10 cellular contexts compared by ENCODE assay signal in the genomic region with DNA sequence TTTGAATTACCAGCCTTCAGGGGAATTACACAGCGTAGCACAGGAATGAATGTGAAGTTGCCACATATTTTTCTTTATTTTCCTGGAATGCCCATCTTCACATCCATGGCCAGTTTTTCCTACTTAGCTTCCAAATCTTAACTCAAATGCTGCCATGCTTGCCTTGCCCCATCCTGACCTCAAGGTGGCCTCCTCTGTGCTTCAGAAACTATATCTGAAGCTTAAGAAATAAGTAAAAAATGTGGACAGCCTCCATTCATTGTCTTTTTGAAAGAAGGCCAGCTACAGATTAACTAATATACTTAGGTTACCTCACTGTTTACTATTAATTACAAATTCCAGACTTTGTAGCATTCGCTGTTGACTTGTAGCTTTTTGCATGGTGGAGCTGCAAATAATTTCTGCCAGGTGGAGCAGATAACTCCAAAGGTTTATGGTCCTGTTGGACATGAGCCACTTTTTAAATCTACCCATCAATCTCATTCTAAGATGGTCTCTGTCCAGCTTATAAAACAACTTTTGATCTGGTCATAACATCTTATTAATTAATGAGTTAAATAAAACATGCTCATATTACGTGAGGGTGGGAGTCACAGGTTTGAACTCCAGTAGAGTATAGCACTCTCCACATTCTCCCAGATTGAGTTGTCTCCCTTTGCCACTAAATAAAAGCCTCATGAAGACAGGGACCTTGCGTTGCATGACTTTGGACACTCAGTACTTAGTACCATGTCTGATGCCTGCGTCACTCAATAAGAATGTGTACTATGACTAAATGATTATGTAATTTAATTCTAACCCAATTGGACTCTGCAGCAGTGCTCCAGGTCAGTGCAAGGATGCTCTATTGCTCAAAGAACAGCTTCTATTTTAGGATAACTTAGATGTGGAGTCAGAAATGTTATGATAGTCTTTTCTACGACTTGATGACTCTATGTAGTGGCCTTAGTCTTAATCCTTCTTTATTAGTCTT.
DNase-seq lines count a peak whose midpoint lies in the region; ATAC-seq and TF ChIP-seq lines count a peak whose summit lies in the region.
"Had no signal": no experiment of that assay in that cellular context is flagged by ENCODE, and none has a peak within 500 bp of the region (broad histone marks: within the 10 kb centered on the region; RNA-seq: fewer than 3 reads in every experiment).

No MANE protein-coding gene starts in this region.

- ATAC-seq in HG03139 (IDR thresholded peaks at IDR 0.05; ENCODE audit: unreplicated experiment), result no peak
- no peak for ATAC-seq in activated T-cell treated with anti-CD3 and anti-CD28 coated beads, Interleukin-2, amount 50 U/mL, for 72 hours (replicated peaks in 1 of 2)

- H3K79me2 ChIP-seq in MM.1S (ENCODE audit: low read length), result no peaks in the 10 kb centered on the region

- H3K9me2 ChIP-seq in MM.1S (replicated peaks; ENCODE audit: insufficient read depth, low read length), result no peaks in the 10 kb centered on the region

- H3K36me3 Mint-ChIP-seq in neural crest cell (ENCODE audit: low read depth), result no peaks in the 10 kb centered on the region
- H3K36me3 Mint-ChIP-seq in activated naive CD8-positive, alpha-beta T cell treated with anti-CD3 and anti-CD28 coated beads for 36 hours, result no peaks in the 10 kb centered on the region
- H3K36me3 Mint-ChIP-seq in activated T-cell treated with anti-CD3 and anti-CD28 coated beads, Interleukin-2, amount 50 U/mL, for 72 hours (ENCODE audit: insufficient read depth in 2 of 2), result no peaks in the 10 kb centered on the region

- no peaks in the 10 kb centered on the region for H4K20me1 ChIP-seq in MM.1S (ENCODE audit: insufficient read depth, low read length)

- DNase-seq in MM.1S (no peak), cerebellar cortex (ENCODE audit: low spot score) (peak; percentile 46), neural crest cell (ENCODE audit: low read depth, low spot score) (no peak), GM19238 (ENCODE audit: insufficient read length, low spot score) (no peak)
- no peak for DNase-seq in activated naive CD8-positive, alpha-beta T cell treated with anti-CD3 and anti-CD28 coated beads for 36 hours
- DNase-seq in activated T-cell treated with anti-CD3 and anti-CD28 coated beads, Interleukin-2, amount 50 U/mL, for 72 hours, result no peak
- DNase-seq: NCI-H1417 treated with DMSO at 0.1 percent for 48 hours had no signal

- no peaks in the 10 kb centered on the region for H3F3A ChIP-seq in MM.1S (ENCODE audit: insufficient read depth, low read length)

- no peak overlapping the region for H3K27ac Mint-ChIP-seq in neural crest cell (ENCODE audit: unreplicated experiment)
- no peak overlapping the region for H3K27ac Mint-ChIP-seq in activated naive CD8-positive, alpha-beta T cell treated with anti-CD3 and anti-CD28 coated beads for 36 hours
- no peak overlapping the region for H3K27ac Mint-ChIP-seq in activated T-cell treated with anti-CD3 and anti-CD28 coated beads, Interleukin-2, amount 50 U/mL, for 72 hours
- H3K27ac Mint-ChIP-seq: activated T-helper 2 cell treated with anti-CD3 and anti-CD28 coated beads, Interferon-gamma antibody, Interleukin-2, Interleukin-4, amounts not matched to agents 10 μg/mL and 5 μg/mL and 100 μg/mL, durations not matched to agents 14 hours and 24 hours and 36 hours had no signal

- no peaks in the 10 kb centered on the region for H3K4me1 ChIP-seq in MM.1S (ENCODE audit: low read length)

- TF ChIP-seq CTCF in GM12872 (IDR thresholded peaks at IDR 0.05; ENCODE audit: insufficient read depth, low read depth, low read length) (peak; percentile 39; the same call in 2 of the 3 replicates), MM.1S (IDR thresholded peaks at IDR 0.05; ENCODE audit: low read length) (peak; percentile 27; the same call in 1 of the 2 replicates), neural crest cell (conservative IDR thresholded peaks at IDR 0.05) (peak; percentile 50)

- H3K4me2 ChIP-seq in MM.1S (ENCODE audit: low read depth, low read length), result no peak overlapping the region

- no peaks in the 10 kb centered on the region for H3K27me3 Mint-ChIP-seq in neural crest cell (ENCODE audit: low read depth)
- peaks cover 10% of the 10 kb centered on the region for H3K27me3 Mint-ChIP-seq in activated naive CD8-positive, alpha-beta T cell treated with anti-CD3 and anti-CD28 coated beads for 36 hours
- peaks cover 9% of the 10 kb centered on the region for H3K27me3 Mint-ChIP-seq in activated T-cell treated with anti-CD3 and anti-CD28 coated beads, Interleukin-2, amount 50 U/mL, for 72 hours (ENCODE audit: low read depth)

- no peaks in the 10 kb centered on the region for H3K9me3 ChIP-seq in MM.1S (replicated peaks; ENCODE audit: insufficient read depth, low read length)

- H3K36me3 ChIP-seq in MM.1S (replicated peaks; ENCODE audit: insufficient read depth, low read length), result no peaks in the 10 kb centered on the region

- H3K4me1 Mint-ChIP-seq in neural crest cell, result peaks cover 26% of the 10 kb centered on the region
- no peaks in the 10 kb centered on the region for H3K4me1 Mint-ChIP-seq in activated naive CD8-positive, alpha-beta T cell treated with anti-CD3 and anti-CD28 coated beads for 36 hours
- no peaks in the 10 kb centered on the region for H3K4me1 Mint-ChIP-seq in activated T-cell treated with anti-CD3 and anti-CD28 coated beads, Interleukin-2, amount 50 U/mL, for 72 hours (ENCODE audit: low read depth)

- no peak overlapping the region for H3K9ac ChIP-seq in MM.1S (ENCODE audit: low read length)

- peaks cover 9% of the 10 kb centered on the region for H3K9me3 Mint-ChIP-seq in neural crest cell
- no peaks in the 10 kb centered on the region for H3K9me3 Mint-ChIP-seq in activated naive CD8-positive, alpha-beta T cell treated with anti-CD3 and anti-CD28 coated beads for 36 hours
- no peaks in the 10 kb centered on the region for H3K9me3 Mint-ChIP-seq in activated T-cell treated with anti-CD3 and anti-CD28 coated beads, Interleukin-2, amount 50 U/mL, for 72 hours
- H3K9me3 Mint-ChIP-seq: activated T-helper 2 cell treated with anti-CD3 and anti-CD28 coated beads, Interferon-gamma antibody, Interleukin-2, Interleukin-4, amounts not matched to agents 10 μg/mL and 5 μg/mL and 100 μg/mL, durations not matched to agents 14 hours and 24 hours and 36 hours had no signal

- no peak overlapping the region for H3K27ac ChIP-seq in MM.1S (ENCODE audit: low read length)

- no peak overlapping the region for H2AFZ ChIP-seq in MM.1S (ENCODE audit: low read length)

- H3K27me3 ChIP-seq in MM.1S (replicated peaks; ENCODE audit: insufficient read depth, low read length), result no peaks in the 10 kb centered on the region

- no peak overlapping the region for H3K4me3 Mint-ChIP-seq in neural crest cell
- H3K4me3 Mint-ChIP-seq in activated naive CD8-positive, alpha-beta T cell treated with anti-CD3 and anti-CD28 coated beads for 36 hours, result no peak overlapping the region
- H3K4me3 Mint-ChIP-seq in activated T-cell treated with anti-CD3 and anti-CD28 coated beads, Interleukin-2, amount 50 U/mL, for 72 hours, result no peak overlapping the region

- no peak overlapping the region for H3K4me3 ChIP-seq in MM.1S (ENCODE audit: low read length)
